In the genomic region with DNA sequence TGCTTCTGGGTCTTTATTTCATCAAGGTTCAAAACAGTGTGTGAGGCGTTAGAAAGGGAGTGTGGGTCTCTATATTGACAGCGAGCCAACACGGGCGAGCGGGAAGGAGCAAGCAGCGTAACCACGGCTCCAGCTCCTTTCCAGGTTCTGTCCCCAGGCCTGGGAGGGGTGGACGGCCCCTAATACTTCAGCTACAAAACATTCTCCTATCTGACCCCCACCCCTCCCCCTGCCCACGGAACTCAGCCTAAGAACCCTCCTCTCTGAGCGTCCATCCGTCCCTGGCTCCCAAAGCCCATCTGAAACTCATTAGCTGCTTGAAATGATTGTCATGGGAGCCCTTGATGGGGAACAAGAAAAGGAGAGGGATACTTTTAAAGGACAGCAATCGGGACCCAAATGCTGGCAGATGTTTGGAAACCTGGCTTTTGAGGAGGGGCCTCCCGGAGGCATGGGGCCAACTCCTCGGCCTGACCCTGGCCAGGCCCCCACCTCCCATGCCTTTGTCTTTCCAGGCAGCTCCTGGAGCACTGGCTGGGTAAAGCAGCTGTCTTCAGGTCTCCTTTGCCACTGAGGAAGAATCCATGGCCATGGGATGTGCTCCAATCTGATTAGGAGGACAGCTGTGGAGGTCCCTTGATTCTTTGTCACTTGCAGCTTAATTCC, we compare ENCODE assay signal across 23 cellular contexts.
DNase-seq lines count a peak whose midpoint lies in the region; ATAC-seq and TF ChIP-seq lines count a peak whose summit lies in the region.
"Had no signal": no experiment of that assay in that cellular context is flagged by ENCODE, and none has a peak within 500 bp of the region (broad histone marks: within the 10 kb centered on the region; RNA-seq: fewer than 3 reads in every experiment).

No MANE protein-coding gene starts in this region.

- H3F3A ChIP-seq in GM23338 (replicated peaks; ENCODE audit: low read depth) = no peaks in the 10 kb centered on the region

- H3K79me2 ChIP-seq in GM23338 (replicated peaks; ENCODE audit: insufficient read depth) = no peaks in the 10 kb centered on the region

- CTCF ChIA-PET in activated naive CD4-positive, alpha-beta T cell treated with anti-CD3 and anti-CD28 coated beads, Interleukin-2, amount 10 ng/mL, durations not matched to agents 7 days and 5 days (lab: Charles Lee) = no interaction called here

- H3K9me2 ChIP-seq in GM23338 (ENCODE audit: insufficient read depth) = no peaks in the 10 kb centered on the region

- H3K9me3 Mint-ChIP-seq in GM23338 = no peaks in the 10 kb centered on the region
- H3K9me3 Mint-ChIP-seq in activated naive CD4-positive, alpha-beta T cell treated with anti-CD3 and anti-CD28 coated beads, Interleukin-2, amount 10 ng/mL, durations not matched to agents 7 days and 5 days = peaks cover 2% of the 10 kb centered on the region
- H3K9me3 Mint-ChIP-seq: activated naive CD4-positive, alpha-beta T cell treated with anti-CD3 and anti-CD28 coated beads for 36 hours had no signal

- H3K36me3 Mint-ChIP-seq in GM23338 (ENCODE audit: low read depth) = no peaks in the 10 kb centered on the region
- H3K36me3 Mint-ChIP-seq in activated naive CD4-positive, alpha-beta T cell treated with anti-CD3 and anti-CD28 coated beads, Interleukin-2, amount 10 ng/mL, durations not matched to agents 7 days and 5 days = no peaks in the 10 kb centered on the region

- no peak for TF ChIP-seq CTCF in GM23338 (conservative IDR thresholded peaks at IDR 0.05; ENCODE audit: low read depth in 2 of 2)
- TF ChIP-seq CTCF in spleen (IDR thresholded peaks at IDR 0.05 in 8 of 11, conservative IDR thresholded peaks at IDR 0.05 in 3 of 11) = no peak

- no peak overlapping the region for H3K4me3 Mint-ChIP-seq in GM23338
- H3K4me3 Mint-ChIP-seq in activated naive CD4-positive, alpha-beta T cell treated with anti-CD3 and anti-CD28 coated beads, Interleukin-2, amount 10 ng/mL, durations not matched to agents 7 days and 5 days = no peak overlapping the region
- H3K4me3 Mint-ChIP-seq: activated naive CD4-positive, alpha-beta T cell treated with anti-CD3 and anti-CD28 coated beads for 36 hours had no signal

- H3K4me1 ChIP-seq in GM23338 (ENCODE audit: insufficient read depth) = peaks cover 39% of the 10 kb centered on the region
- H3K4me1 ChIP-seq in spleen = no peaks in the 10 kb centered on the region
- H3K4me1 ChIP-seq: adrenal gland, gastrocnemius medialis, right lobe of liver had no signal

- intact Hi-C loops in spleen (cut with DNase I; ENCODE audit: low total_unique reads) = no loop called here

- H3K36me3 ChIP-seq in GM23338 (ENCODE audit: insufficient read depth) (no peaks in the 10 kb centered on the region), spleen (no peaks in the 10 kb centered on the region)
- H3K36me3 ChIP-seq: adrenal gland, gastrocnemius medialis, right lobe of liver, SJSA1 had no signal

- H3K4me1 Mint-ChIP-seq in GM23338 = peaks cover 43% of the 10 kb centered on the region
- no peaks in the 10 kb centered on the region for H3K4me1 Mint-ChIP-seq in activated naive CD4-positive, alpha-beta T cell treated with anti-CD3 and anti-CD28 coated beads, Interleukin-2, amount 10 ng/mL, durations not matched to agents 7 days and 5 days

- no peaks in the 10 kb centered on the region for H4K20me1 ChIP-seq in GM23338 (replicated peaks; ENCODE audit: insufficient read depth)

- no peak overlapping the region for H3K27ac Mint-ChIP-seq in GM23338
- H3K27ac Mint-ChIP-seq in activated naive CD4-positive, alpha-beta T cell treated with anti-CD3 and anti-CD28 coated beads, Interleukin-2, amount 10 ng/mL, durations not matched to agents 7 days and 5 days = no peak overlapping the region
- H3K27ac Mint-ChIP-seq: activated naive CD4-positive, alpha-beta T cell treated with anti-CD3 and anti-CD28 coated beads for 36 hours had no signal

- H2AFZ ChIP-seq in GM23338 = peak overlapping the region; percentile 96
- H2AFZ ChIP-seq: GM23248 had no signal

- WGBS in spleen, 5 donors = 79 to 94% (median 90%) methylated on average over 14 of the region's 14 CpGs

- no peak for TF ChIP-seq POLR2A in spleen (IDR thresholded peaks at IDR 0.05)

- H3K27me3 Mint-ChIP-seq in GM23338 (ENCODE audit: insufficient read depth, low read depth, poor library complexity) = peaks cover 8% of the 10 kb centered on the region
- H3K27me3 Mint-ChIP-seq in activated naive CD4-positive, alpha-beta T cell treated with anti-CD3 and anti-CD28 coated beads, Interleukin-2, amount 10 ng/mL, durations not matched to agents 7 days and 5 days = peaks cover 23% of the 10 kb centered on the region

- no peak overlapping the region for H3K4me3 ChIP-seq in GM23338
- H3K4me3 ChIP-seq in spleen = no peak overlapping the region
- H3K4me3 ChIP-seq: A549, adrenal gland, gastrocnemius medialis, GM23248, right lobe of liver, SJSA1 had no signal

- H3K27me3 ChIP-seq in GM23338 (ENCODE audit: insufficient read depth) (no peaks in the 10 kb centered on the region), spleen (replicated peaks in 1 of 7) (peaks cover 0 to 40% (median 6%) of the 10 kb centered on the region in 7 donors)
- H3K27me3 ChIP-seq: right lobe of liver, SJSA1 had no signal

- H3K27ac ChIP-seq in GM23338 (ENCODE audit: low read depth) = no peak overlapping the region
- H3K27ac ChIP-seq in spleen = no peak overlapping the region
- H3K27ac ChIP-seq: A549, adrenal gland, gastrocnemius medialis, GM23248, right lobe of liver had no signal

- H3K9me3 ChIP-seq in spleen = no peaks in the 10 kb centered on the region
- H3K9me3 ChIP-seq: A549, adrenal gland, gastrocnemius medialis, right lobe of liver, SJSA1 had no signal

- no peak; the same call in 2 of the 3 replicates for ATAC-seq in GM23338
- ATAC-seq in SK-N-SH treated with all-trans-retinoic acid at 6 μM for 48 hours = no peak
- ATAC-seq in left lobe of liver = no peak
- ATAC-seq in HG03159 (IDR thresholded peaks at IDR 0.05; ENCODE audit: unreplicated experiment) = no peak
- ATAC-seq: A549, gastrocnemius medialis, right lobe of liver had no signal

- DNase-seq in GM23338 (ENCODE audit: low spot score) (no peak), left lobe of liver (ENCODE audit: low spot score) (peak; percentile 21), spleen (peak; percentile 31), SKM-1 (lab: John Stamatoyannopoulos, UW; ENCODE audit: unreplicated experiment) (no peak), UCSD-AML1 (lab: John Stamatoyannopoulos, UW; ENCODE audit: unreplicated experiment) (no peak)
- DNase-seq in activated naive CD4-positive, alpha-beta T cell treated with anti-CD3 and anti-CD28 coated beads, Interleukin-2, amount 10 ng/mL, durations not matched to agents 7 days and 5 days = no peak
- DNase-seq: activated CD4-positive, CD25-positive, alpha-beta regulatory T cell; activated naive CD4-positive, alpha-beta T cell treated with anti-CD3 and anti-CD28 coated beads for 36 hours; gastrocnemius medialis; GDM1; GM23248; MM.1S; NCI-H1105 treated with DMSO at 0.1 percent for 48 hours; NCI-H1930; NCI-H2171 treated with DMSO at 0.1 percent for 48 hours; NCI-H510A; stimulated activated CD4-positive, alpha-beta T cell treated with anti-CD3 and anti-CD28 coated beads, Interleukin-4, amount 100 ng/mL, for 4 hours had no signal

- H3K4me2 ChIP-seq in GM23338 = peak overlapping the region; percentile 69
- H3K4me2 ChIP-seq: A549 had no signal

TF ChIP-seq in GM23338, 12 proteins besides CTCF, POLR2A, EP300 and RAD21 (continues in another document):
- TF ChIP-seq EZH2phosphoT487 (IDR thresholded peaks at IDR 0.05; ENCODE audit: unreplicated experiment) (no peak), ZNF331 (CRISPR knock-in tag; IDR thresholded peaks at IDR 0.05; ENCODE audit: low read depth) (no peak)

TF ChIP-seq in SK-N-SH treated with all-trans-retinoic acid at 6 μM for 48 hours, 23 proteins besides CTCF, POLR2A, EP300 and RAD21:
- 0 out of 2 replicates have a peak, but pooled peaks have one; percentile 14 for TF ChIP-seq TCF4 (CRISPR knock-in tag; IDR thresholded peaks at IDR 0.05; ENCODE audit: borderline replicate concordance)
- no peak for TF ChIP-seq ZNF8 (CRISPR knock-in tag; IDR thresholded peaks at IDR 0.05)

Comparison
In these comparisons a context has a peak if more than half of its experiments do, and no peak if none do; other contexts are left out.
1. DNase-seq: peak in left lobe of liver (single experiment) and spleen (single experiment); none in GM23338 (single experiment), SKM-1 (single experiment), activated naive CD4-positive, alpha-beta T cell treated with anti-CD3 and anti-CD28 coated beads, Interleukin-2, amount 10 ng/mL, durations not matched to agents 7 days and 5 days (single experiment) and UCSD-AML1 (single experiment).